In the genomic region with DNA sequence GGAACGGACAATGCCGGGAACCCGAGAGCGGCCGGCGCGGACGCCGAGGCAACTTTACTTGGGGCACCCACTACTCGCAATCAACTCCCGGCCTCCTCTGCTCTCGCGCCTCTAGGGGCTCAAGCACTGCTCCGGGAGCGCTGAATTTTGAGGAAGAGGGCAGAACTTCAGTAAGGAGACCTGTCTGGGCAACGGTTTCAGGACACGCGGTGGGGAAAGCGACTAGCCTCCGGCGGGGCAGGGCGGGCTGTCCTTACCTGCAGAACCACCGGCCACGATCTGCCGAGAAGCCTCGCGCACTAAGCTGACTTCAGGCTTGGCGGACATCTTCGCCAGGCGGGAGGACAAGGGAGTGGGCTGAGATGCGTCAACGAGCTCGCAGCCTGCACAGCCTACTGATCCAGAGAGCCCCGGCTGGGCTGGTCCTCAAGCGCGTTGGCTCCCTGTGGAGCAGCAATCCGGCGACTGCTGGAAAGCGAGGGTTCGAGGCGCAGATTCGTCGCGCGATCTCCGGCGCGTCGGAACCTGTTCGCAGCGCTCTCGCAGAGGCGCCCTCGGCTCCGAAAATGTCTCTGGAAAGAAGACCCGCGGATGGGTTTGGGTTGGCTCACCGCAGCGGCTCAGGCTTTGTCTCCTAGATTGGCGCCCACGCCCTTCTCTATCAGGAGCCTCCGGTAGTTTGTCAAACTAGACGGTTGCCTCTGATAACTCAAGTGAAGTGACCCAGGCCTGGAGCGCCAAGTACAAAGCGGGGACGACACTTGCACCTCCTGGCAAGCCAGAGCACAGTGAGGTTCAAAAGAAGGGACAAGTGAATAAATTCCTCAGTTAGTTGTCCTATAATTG, we compare ENCODE assay signal across 1 cellular context.
TF ChIP-seq lines count a peak whose summit lies in the region.

A gene (minus strand): TSS at position 583 of the 846 bp plus-strand sequence.

TF ChIP-seq in SK-N-SH, 30 proteins besides CTCF, POLR2A, EP300 and RAD21 (continued from another document):
- TF ChIP-seq RXRA (IDR thresholded peaks at IDR 0.05; ENCODE audit: borderline replicate concordance, low read depth) (no peak), YY1 (IDR thresholded peaks at IDR 0.05; ENCODE audit: low read depth) (no peak), SMC3 (IDR thresholded peaks at IDR 0.05; ENCODE audit: low read depth, low read length) (no peak), ELF1 (IDR thresholded peaks at IDR 0.05) (no peak), EZH2phosphoT487 (IDR thresholded peaks at IDR 0.05; ENCODE audit: borderline replicate concordance, low read depth) (no peak)
